In the genomic region with DNA sequence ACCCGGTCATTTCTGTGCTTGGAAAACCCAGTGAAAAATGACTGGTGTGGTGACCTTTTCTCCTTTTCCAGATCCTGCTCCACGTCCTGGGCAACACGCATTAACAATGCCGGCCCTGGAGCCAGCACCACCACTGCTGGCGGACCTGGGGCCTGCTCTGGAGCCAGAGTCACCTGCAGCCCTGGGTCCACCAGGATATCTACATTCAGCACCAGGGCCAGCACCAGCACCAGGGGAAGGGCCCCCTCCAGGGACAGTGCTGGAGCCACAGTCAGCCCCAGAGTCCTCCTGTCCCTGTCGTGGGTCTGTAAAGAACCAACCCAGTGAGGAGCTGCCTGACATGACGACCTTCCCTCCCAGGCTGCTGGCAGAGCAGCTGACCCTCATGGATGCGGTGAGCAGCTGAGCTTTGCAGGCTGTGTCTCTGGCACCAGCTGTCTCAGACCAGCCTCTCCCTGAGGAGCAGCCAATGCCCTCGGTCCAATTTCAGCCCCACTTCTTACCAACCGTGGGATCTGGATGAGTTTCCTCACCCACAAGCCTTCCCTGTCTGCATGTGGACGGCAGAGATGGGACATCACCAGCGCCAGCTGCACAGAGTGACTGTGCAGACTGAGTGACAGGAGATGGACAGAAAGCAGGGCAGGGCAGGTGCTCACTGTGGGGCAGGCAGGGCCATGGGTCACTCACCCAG, we compare ENCODE assay signal across 22 cellular contexts. TPM values are rescaled to one million over a fixed set of nuclear protein-coding genes. Genes with fewer than 3 reads are reported as not detected.
A peak's percentile ranks its signal among the peaks of the same experiment; 100 is the strongest.
DNase-seq lines count a peak whose midpoint lies in the region; ATAC-seq, FAIRE-seq and TF ChIP-seq lines count a peak whose summit lies in the region.
"Had no signal": no experiment of that assay in that cellular context is flagged by ENCODE, and none has a peak within 500 bp of the region (broad histone marks: within the 10 kb centered on the region; RNA-seq: fewer than 3 reads in every experiment).

No MANE protein-coding gene starts in this region.

- intact Hi-C loops in cardiac septum (cut with DNase I): no loop called here
- intact Hi-C loops in heart right ventricle (cut with DNase I): no loop called here
- intact Hi-C loops in HepG2 (cut with micrococcal nuclease; ENCODE audit: unreplicated experiment): no loop called here
- intact Hi-C loops in lower lobe of right lung (cut with DNase I): no loop called here

- peaks cover 32% of the 10 kb centered on the region for H3K4me1 Mint-ChIP-seq in stimulated activated effector memory CD8-positive, alpha-beta T cell treated with anti-CD3 and anti-CD28 coated beads, Interleukin-12 subunit alpha, Interleukin-12 subunit beta, amount 100 ng/mL, for 72 hours
- H3K4me1 Mint-ChIP-seq: mesothelial cell of epicardium had no signal

- H4K20me1 ChIP-seq in HepG2 (ENCODE audit: insufficient read depth, low read length): peaks cover 6% of the 10 kb centered on the region; the same call in 1 of the 2 replicates

- no peaks in the 10 kb centered on the region for H3K79me2 ChIP-seq in HepG2 (ENCODE audit: insufficient read depth, low read length)

- peak; percentile 38 for DNase-seq in cardiac septum (ENCODE audit: low spot score)
- DNase-seq in heart right ventricle: no peak
- no peak for DNase-seq in HepG2 (ENCODE audit: low spot score)
- DNase-seq in stimulated activated effector memory CD8-positive, alpha-beta T cell treated with anti-CD3 and anti-CD28 coated beads, Interleukin-12 subunit alpha, Interleukin-12 subunit beta, amount 100 ng/mL, for 72 hours (ENCODE audit: low spot score in 2 of 2): no peak
- DNase-seq in SK-N-DZ (ENCODE audit: low spot score): no peak
- no peak for DNase-seq in lower lobe of right lung
- DNase-seq in cerebellum (ENCODE audit: low spot score): no peak
- DNase-seq: HCEC 1CT; MV-4-11; NCI-H2081 treated with DMSO at 0.1 percent for 48 hours; NCI-H524; stimulated activated CD4-positive, alpha-beta T cell treated with anti-CD3 and anti-CD28 coated beads, Interleukin-4, amount 100 ng/mL, for 4 hours had no signal

- BruUV-seq in HepG2 (replicated peaks; lab: Mats Ljungman, UMichigan): no TSS peak

- POLR2A ChIA-PET in HepG2 (lab: Yijun Ruan, JAX): interaction anchor here (1.5 kb wide), 1 partner anchor 17 kb away, joined by 6 read pairs; no protein-coding TSS in a partner anchor

- no peak for TF ChIP-seq RAD21 in HepG2 (CRISPR knock-in tag; IDR thresholded peaks at IDR 0.05)

- TF ChIP-seq EP300 in HepG2 (IDR thresholded peaks at IDR 0.05; ENCODE audit: low read depth in 2 of 2, low read length in 2 of 2) (no peak), HepG2 (CRISPR knock-in tag; IDR thresholded peaks at IDR 0.05; ENCODE audit: borderline replicate concordance) (no peak)

- in situ Hi-C loops in HepG2 (cut with HindIII; ENCODE audit: extremely low pct_ligation_motif_present, low pct_unique_long_range_greater_than_20kb): no loop called here

- no peak for FAIRE-seq in HepG2 (lab: Jason Lieb, UNC)
- FAIRE-seq: islet of Langerhans had no signal

- H3K36me3 ChIP-seq in heart right ventricle (peaks cover 0 to 46% (median 19%) of the 10 kb centered on the region in 9 donors), HepG2 (replicated peaks in 1 of 2; ENCODE audit: control insufficient read depth in 1 of 2, insufficient read depth in 2 of 2, low read length in 2 of 2) (peaks cover 18 to 44% of the 10 kb centered on the region in 2 experiments; a peak in 4 of 5 replicates), lower lobe of right lung (peaks cover 42% of the 10 kb centered on the region)

- H3K27me3 ChIP-seq in heart right ventricle: no peaks in the 10 kb centered on the region
- no peaks in the 10 kb centered on the region for H3K27me3 ChIP-seq in HepG2 (ENCODE audit: control insufficient read depth in 1 of 2, insufficient read depth in 2 of 2, low read length in 2 of 2)
- no peaks in the 10 kb centered on the region for H3K27me3 ChIP-seq in lower lobe of right lung (ENCODE audit: low read depth)

- no peak overlapping the region for H3K4me3 Mint-ChIP-seq in stimulated activated effector memory CD8-positive, alpha-beta T cell treated with anti-CD3 and anti-CD28 coated beads, Interleukin-12 subunit alpha, Interleukin-12 subunit beta, amount 100 ng/mL, for 72 hours
- H3K4me3 Mint-ChIP-seq: dendritic cell treated with granulocyte-macrophage colony-stimulating factor and Interleukin-4, amounts not matched to agents 40 ng/mL and 50 ng/mL, for 4 days; mesothelial cell of epicardium had no signal

- H3K4me1 ChIP-seq in heart right ventricle: peaks cover 0 to 28% (median 0%) of the 10 kb centered on the region in 9 donors
- no peaks in the 10 kb centered on the region for H3K4me1 ChIP-seq in HepG2 (ENCODE audit: insufficient read depth, low read length)
- H3K4me1 ChIP-seq in lower lobe of right lung: no peaks in the 10 kb centered on the region

- no peak for TF ChIP-seq CTCF in heart right ventricle (IDR thresholded peaks at IDR 0.05)
- no peak for TF ChIP-seq CTCF in HepG2 (CRISPR knock-in tag; IDR thresholded peaks at IDR 0.05)
- no peak for TF ChIP-seq CTCF in lower lobe of right lung (IDR thresholded peaks at IDR 0.05)

- H3K27ac Mint-ChIP-seq in stimulated activated effector memory CD8-positive, alpha-beta T cell treated with anti-CD3 and anti-CD28 coated beads, Interleukin-12 subunit alpha, Interleukin-12 subunit beta, amount 100 ng/mL, for 72 hours: peak overlapping the region; percentile 77
- H3K27ac Mint-ChIP-seq: activated T-helper 2 cell treated with anti-CD3 and anti-CD28 coated beads, Interferon-gamma antibody, Interleukin-2, Interleukin-4, amounts not matched to agents 10 μg/mL and 5 μg/mL and 100 μg/mL, durations not matched to agents 14 hours and 24 hours and 36 hours; dendritic cell treated with granulocyte-macrophage colony-stimulating factor and Interleukin-4, amounts not matched to agents 40 ng/mL and 50 ng/mL, for 4 days; mesothelial cell of epicardium had no signal

- no peaks in the 10 kb centered on the region for H3K36me3 Mint-ChIP-seq in stimulated activated effector memory CD8-positive, alpha-beta T cell treated with anti-CD3 and anti-CD28 coated beads, Interleukin-12 subunit alpha, Interleukin-12 subunit beta, amount 100 ng/mL, for 72 hours

- H3K4me2 ChIP-seq in HepG2 (ENCODE audit: low read depth, low read length): no peak overlapping the region

- no peak overlapping the region for H3K27ac ChIP-seq in heart right ventricle
- no peak overlapping the region for H3K27ac ChIP-seq in HepG2 (ENCODE audit: extremely low read length, insufficient read depth, low read length)
- no peak overlapping the region for H3K27ac ChIP-seq in lower lobe of right lung
- H3K27ac ChIP-seq: SK-N-MC, skin epidermis, thoracic aorta had no signal

- WGBS in heart right ventricle, 2 donors: 88 to 92% methylated on average over 12 of the region's 12 CpGs
- WGBS in HepG2 (ENCODE audit: low lambda C conversion rate): 96% methylated on average over 8 of the region's 12 CpGs

- ATAC-seq in heart right ventricle: no peak
- peak; percentile 25; the same call in 1 of the 3 replicates for ATAC-seq in HepG2
- no peak for ATAC-seq in stimulated activated effector memory CD8-positive, alpha-beta T cell treated with anti-CD3 and anti-CD28 coated beads, Interleukin-12 subunit alpha, Interleukin-12 subunit beta, amount 100 ng/mL, for 72 hours
- ATAC-seq in lower lobe of right lung: no peak

- no peaks in the 10 kb centered on the region for H3K9me3 ChIP-seq in heart right ventricle
- no peaks in the 10 kb centered on the region for H3K9me3 ChIP-seq in HepG2 (ENCODE audit: low read length)
- H3K9me3 ChIP-seq in lower lobe of right lung: no peaks in the 10 kb centered on the region
- H3K9me3 ChIP-seq: thoracic aorta had no signal

- H3K4me3 ChIP-seq in heart right ventricle (no peak overlapping the region), HepG2 (replicated peaks in 1 of 3; ENCODE audit: insufficient read depth in 1 of 3, low read depth in 2 of 3, low read length in 3 of 3) (no peak overlapping the region), lower lobe of right lung (no peak overlapping the region)
- H3K4me3 ChIP-seq: SK-N-MC, skin epidermis, thoracic aorta had no signal

- no peaks in the 10 kb centered on the region for H3K9me3 Mint-ChIP-seq in stimulated activated effector memory CD8-positive, alpha-beta T cell treated with anti-CD3 and anti-CD28 coated beads, Interleukin-12 subunit alpha, Interleukin-12 subunit beta, amount 100 ng/mL, for 72 hours
- H3K9me3 Mint-ChIP-seq: activated T-helper 2 cell treated with anti-CD3 and anti-CD28 coated beads, Interferon-gamma antibody, Interleukin-2, Interleukin-4, amounts not matched to agents 10 μg/mL and 5 μg/mL and 100 μg/mL, durations not matched to agents 14 hours and 24 hours and 36 hours; dendritic cell treated with granulocyte-macrophage colony-stimulating factor and Interleukin-4, amounts not matched to agents 40 ng/mL and 50 ng/mL, for 4 days; mesothelial cell of epicardium had no signal

- CTCF ChIA-PET in HepG2 (lab: Yijun Ruan, JAX; ENCODE audit: low intra/inter-chr PET ratio, low total read pairs): no interaction called here

- TF ChIP-seq POLR2A in HepG2 (IDR thresholded peaks at IDR 0.05; ENCODE audit: insufficient read depth in 1 of 2, low read depth in 2 of 2, low read length in 2 of 2): no peak

- H3K9ac ChIP-seq in HepG2 (ENCODE audit: insufficient read depth, low read depth, low read length): no peak overlapping the region

- no peak overlapping the region for H2AFZ ChIP-seq in HepG2 (ENCODE audit: low read length)

RNA-seq across cellular contexts. Expression of a gene that starts 1.9 kb away (rescaled TPM):
- total RNA-seq in cardiac septum: 0.24 TPM
- 1 to 10 TPM in 1 of 10 donors, under 1 TPM in 1, not detected in 8; 0.23 to 1.6 TPM for total RNA-seq in heart right ventricle
- polyA plus RNA-seq in heart right ventricle: under 1 TPM; 0.29 to 0.59 TPM
- polyA plus RNA-seq in PFSK-1 (2012; ENCODE audit: insufficient read length, low read depth): 1.8 TPM
- total RNA-seq in HepG2 (2016; rRNA removed; fragmentation: Illumina TruSeq; extraction: Trizol): not detected in 2 replicates
- total RNA-seq in HepG2 (2016; cell fraction: cytosol; rRNA removed; fragmentation: Illumina TruSeq; extraction: Trizol; ENCODE audit: low read depth): not detected in 2 replicates
- not detected in 2 replicates for total RNA-seq in HepG2 (2016; cell fraction: insoluble cytoplasmic fraction; rRNA removed; fragmentation: Illumina TruSeq; extraction: Trizol)
- total RNA-seq in HepG2 (2016; cell fraction: membrane; rRNA removed; fragmentation: Illumina TruSeq; extraction: Trizol): not detected in 2 replicates
- not detected in 2 replicates for total RNA-seq in HepG2 (2016; cell fraction: nucleus; rRNA removed; fragmentation: Illumina TruSeq; extraction: Trizol)
- polyA plus RNA-seq in HepG2 (2011; rRNA removed): not detected in 2 replicates
- polyA plus RNA-seq in HepG2 (2011; cell fraction: cytosol; rRNA removed): not detected in 2 replicates
- polyA plus RNA-seq in HepG2 (2011; cell fraction: nucleus; rRNA removed): not detected in 2 replicates
- 0.11 and 0.36 TPM in 2 replicates for polyA plus RNA-seq in HepG2 (2012)
- polyA plus RNA-seq in HepG2 (2016; cell fraction: cytosol; fragmentation: Illumina TruSeq; extraction: Trizol; ENCODE audit: low read depth): not detected in 2 replicates
- not detected in 2 replicates for polyA plus RNA-seq in HepG2 (2016; cell fraction: insoluble cytoplasmic fraction; fragmentation: Illumina TruSeq; extraction: Trizol; ENCODE audit: low read depth)
- not detected in 2 replicates for polyA plus RNA-seq in HepG2 (2016; cell fraction: membrane; fragmentation: Illumina TruSeq; extraction: Trizol; ENCODE audit: low read depth)
- not detected in 2 replicates for polyA plus RNA-seq in HepG2 (2016; cell fraction: nucleus; fragmentation: Illumina TruSeq; extraction: Trizol; ENCODE audit: insufficient read depth, low read depth)
- not detected in 2 replicates for polyA minus RNA-seq in HepG2 (2011; rRNA and poly(A)+ RNA removed; ENCODE audit: low replicate concordance)
- polyA minus RNA-seq in HepG2 (2011; cell fraction: cytosol; rRNA and poly(A)+ RNA removed): not detected in 2 replicates
- polyA minus RNA-seq in HepG2 (2011; cell fraction: nucleus; rRNA and poly(A)+ RNA removed): not detected in 2 replicates
- not detected in 2 replicates for polyA plus RNA-seq in SK-N-DZ (2014; cell fraction: cytosol; rRNA removed)
- 0.08 TPM in 1 of 2 replicates, not detected in the other for polyA plus RNA-seq in SK-N-DZ (2014; cell fraction: nucleus; rRNA removed)
- total RNA-seq in lower lobe of right lung: 1.9 TPM
- total RNA-seq in cerebellum: 0.82 TPM
- total RNA-seq: glomerular endothelial cell, mesothelial cell of epicardium, osteoblast, thoracic aorta had no signal

RNA-seq across cellular contexts. Expression of a gene that starts 58.2 kb away (rescaled TPM):
- total RNA-seq in cardiac septum (3.0 TPM), heart right ventricle (1 to 10 TPM; 3.0 to 4.2 (median 3.6) TPM), HepG2 (2016; rRNA removed; fragmentation: Illumina TruSeq; extraction: Trizol) (3.6 and 4.0 TPM in 2 replicates), lower lobe of right lung (5.7 TPM), cerebellum (6.7 TPM)
- polyA plus RNA-seq in heart right ventricle (1 to 10 TPM; 1.2 to 2.1 TPM), HepG2 (2011; rRNA removed) (0.62 and 0.93 TPM in 2 replicates)
- 1.0 TPM for polyA plus RNA-seq in PFSK-1 (2012; ENCODE audit: insufficient read length, low read depth)
- 0.40 and 0.53 TPM in 2 replicates for total RNA-seq in HepG2 (2016; cell fraction: cytosol; rRNA removed; fragmentation: Illumina TruSeq; extraction: Trizol; ENCODE audit: low read depth)
- total RNA-seq in HepG2 (2016; cell fraction: insoluble cytoplasmic fraction; rRNA removed; fragmentation: Illumina TruSeq; extraction: Trizol): 2.7 and 3.3 TPM in 2 replicates
- 2.4 TPM in 2 replicates for total RNA-seq in HepG2 (2016; cell fraction: membrane; rRNA removed; fragmentation: Illumina TruSeq; extraction: Trizol)
- total RNA-seq in HepG2 (2016; cell fraction: nucleus; rRNA removed; fragmentation: Illumina TruSeq; extraction: Trizol): 3.0 and 3.9 TPM in 2 replicates
- polyA plus RNA-seq in HepG2 (2011; cell fraction: cytosol; rRNA removed): 0.58 and 0.73 TPM in 2 replicates
- polyA plus RNA-seq in HepG2 (2011; cell fraction: nucleus; rRNA removed): 2.6 and 3.3 TPM in 2 replicates
- polyA plus RNA-seq in HepG2 (2012): 0.81 and 1.0 TPM in 2 replicates
- polyA plus RNA-seq in HepG2 (2016; cell fraction: cytosol; fragmentation: Illumina TruSeq; extraction: Trizol; ENCODE audit: low read depth): 0.19 and 0.21 TPM in 2 replicates
- polyA plus RNA-seq in HepG2 (2016; cell fraction: insoluble cytoplasmic fraction; fragmentation: Illumina TruSeq; extraction: Trizol; ENCODE audit: low read depth): 1.6 and 2.2 TPM in 2 replicates
- polyA plus RNA-seq in HepG2 (2016; cell fraction: membrane; fragmentation: Illumina TruSeq; extraction: Trizol; ENCODE audit: low read depth): 0.94 and 1.00 TPM in 2 replicates
- polyA plus RNA-seq in HepG2 (2016; cell fraction: nucleus; fragmentation: Illumina TruSeq; extraction: Trizol; ENCODE audit: insufficient read depth, low read depth): 4.3 and 4.7 TPM in 2 replicates
- 1.8 and 4.3 TPM in 2 replicates for polyA minus RNA-seq in HepG2 (2011; rRNA and poly(A)+ RNA removed; ENCODE audit: low replicate concordance)
- polyA minus RNA-seq in HepG2 (2011; cell fraction: cytosol; rRNA and poly(A)+ RNA removed): 2.0 TPM in 2 replicates
- polyA minus RNA-seq in HepG2 (2011; cell fraction: nucleus; rRNA and poly(A)+ RNA removed): 3.4 and 3.6 TPM in 2 replicates
- polyA plus RNA-seq in SK-N-DZ (2014; cell fraction: cytosol; rRNA removed): 4.2 and 5.7 TPM in 2 replicates
- polyA plus RNA-seq in SK-N-DZ (2014; cell fraction: nucleus; rRNA removed): 3.6 and 4.7 TPM in 2 replicates
